8 cellular contexts compared by ENCODE assay signal in genomic region chr10:50417906-50418697, GRCh38.
DNase-seq lines count a peak whose midpoint lies in the region; ATAC-seq and TF ChIP-seq lines count a peak whose summit lies in the region.

No MANE protein-coding gene starts in this region.

- H3K4me1 ChIP-seq in A673 (ENCODE audit: insufficient read depth, low read length, poor library complexity, severe bottlenecking) (peaks cover 3% of the 10 kb centered on the region), PC-3 (ENCODE audit: insufficient read depth, low read length) (peaks cover 34% of the 10 kb centered on the region), vagina (peaks cover 70% of the 10 kb centered on the region)

- no peaks in the 10 kb centered on the region for H3K36me3 ChIP-seq in A673 (ENCODE audit: insufficient read depth, low read length, poor library complexity, severe bottlenecking)
- H3K36me3 ChIP-seq in PC-3 (ENCODE audit: low read depth, low read length): no peaks in the 10 kb centered on the region
- H3K36me3 ChIP-seq in vagina: no peaks in the 10 kb centered on the region

- no peaks in the 10 kb centered on the region for H3K27me3 Mint-ChIP-seq in osteocyte (ENCODE audit: unreplicated experiment)

- H3K9me3 ChIP-seq in A673 (ENCODE audit: low read depth, low read length, poor library complexity, severe bottlenecking) (no peaks in the 10 kb centered on the region), PC-3 (ENCODE audit: low read length) (no peaks in the 10 kb centered on the region), vagina (no peaks in the 10 kb centered on the region)

- H3K79me2 ChIP-seq in PC-3 (ENCODE audit: low read length): no peaks in the 10 kb centered on the region

- H3F3A ChIP-seq in PC-3 (ENCODE audit: low read length, unreplicated experiment): no peaks in the 10 kb centered on the region

- peaks cover 21% of the 10 kb centered on the region for H3K4me1 Mint-ChIP-seq in osteocyte (ENCODE audit: unreplicated experiment)

- DNase-seq in A673 (ENCODE audit: low spot score): peak; percentile 85
- DNase-seq in PC-3: peak; percentile 65
- peak; percentile 54 to 67 for DNase-seq in activated naive CD4-positive, alpha-beta T cell treated with anti-CD3 and anti-CD28 coated beads, Interleukin-2, amount 50 U/mL, for 72 hours (ENCODE audit: low spot score in 2 of 2)
- peak; percentile 86 for DNase-seq in Right ventricle myocardium superior
- peak; percentile 87 for DNase-seq in osteocyte (ENCODE audit: extremely low spot score, unreplicated experiment)
- no peak for DNase-seq in vagina (ENCODE audit: extremely low spot score in 2 of 2)

- 0 out of 2 replicates have a peak, but pooled peaks have one; percentile 9 for TF ChIP-seq CTCF in A673 (conservative IDR thresholded peaks at IDR 0.05; ENCODE audit: low read depth, low read length)
- no peak for TF ChIP-seq CTCF in PC-3 (conservative IDR thresholded peaks at IDR 0.05; ENCODE audit: low read depth, low read length)
- peak; percentile 3 for TF ChIP-seq CTCF in osteocyte (IDR thresholded peaks at IDR 0.05)
- TF ChIP-seq CTCF in vagina (IDR thresholded peaks at IDR 0.05): no peak

- no peaks in the 10 kb centered on the region for H3K36me3 Mint-ChIP-seq in activated naive CD4-positive, alpha-beta T cell treated with anti-CD3 and anti-CD28 coated beads, Interleukin-2, amount 50 U/mL, for 72 hours
- no peaks in the 10 kb centered on the region for H3K36me3 Mint-ChIP-seq in osteocyte (ENCODE audit: unreplicated experiment)

- H3K9me3 Mint-ChIP-seq in activated naive CD4-positive, alpha-beta T cell treated with anti-CD3 and anti-CD28 coated beads, Interleukin-2, amount 50 U/mL, for 72 hours: no peaks in the 10 kb centered on the region
- no peaks in the 10 kb centered on the region for H3K9me3 Mint-ChIP-seq in osteocyte (ENCODE audit: unreplicated experiment)

- no peaks in the 10 kb centered on the region for H4K20me1 ChIP-seq in PC-3 (ENCODE audit: low read length)

- intact Hi-C loops in A673 (cut with micrococcal nuclease; ENCODE audit: unreplicated experiment) (loop anchor here (5.0 kb wide), 1 partner anchor 204 kb away; the partner anchor contains the start of gene SGMS1), PC-3 (cut with micrococcal nuclease) (no loop called here), Right ventricle myocardium superior (cut with DNase I) (no loop called here), vagina (cut with DNase I) (loop anchor here (10.0 kb wide), 1 partner anchor 207 kb away; the partner anchor contains the start of gene SGMS1)

- H3K27ac ChIP-seq in A673 (ENCODE audit: low read depth, low read length, poor library complexity, severe bottlenecking): peak overlapping the region; percentile 39
- no peak overlapping the region for H3K27ac ChIP-seq in PC-3 (ENCODE audit: low read length)
- H3K27ac ChIP-seq in vagina: peak overlapping the region; percentile 83

- POLR2A ChIA-PET in A673 (lab: Charles Lee; ENCODE audit: low non-redundant PET): interaction anchor here (0.5 kb wide), 1 partner anchor 100 kb away, joined by 3 read pairs; no protein-coding TSS in a partner anchor
- POLR2A ChIA-PET in PC-3 (lab: Charles Lee; ENCODE audit: unreplicated experiment): no interaction called here

- ATAC-seq in HG02973 (IDR thresholded peaks at IDR 0.05; ENCODE audit: unreplicated experiment) (peak; percentile 76), PC-3 (peak; percentile 15; the same call in 1 of the 2 replicates), Right ventricle myocardium superior (ENCODE audit: poor library complexity) (peak; percentile 87)
- ATAC-seq in activated naive CD4-positive, alpha-beta T cell treated with anti-CD3 and anti-CD28 coated beads, Interleukin-2, amount 50 U/mL, for 72 hours: peak; percentile 96 to 98

- no peak overlapping the region for H2AFZ ChIP-seq in PC-3 (ENCODE audit: low read length)

- peak overlapping the region in 1 of 2 donors; percentile 46 for H3K27ac Mint-ChIP-seq in activated naive CD4-positive, alpha-beta T cell treated with anti-CD3 and anti-CD28 coated beads, Interleukin-2, amount 50 U/mL, for 72 hours
- peak overlapping the region; percentile 82 for H3K27ac Mint-ChIP-seq in osteocyte (ENCODE audit: unreplicated experiment)

- H3K27me3 ChIP-seq in A673 (replicated peaks; ENCODE audit: insufficient read depth, low read depth, low read length, poor library complexity) (no peaks in the 10 kb centered on the region), PC-3 (ENCODE audit: low read length) (no peaks in the 10 kb centered on the region), vagina (no peaks in the 10 kb centered on the region)

- H3K4me3 ChIP-seq in A673 (ENCODE audit: low read depth, low read length, poor library complexity, severe bottlenecking): peak overlapping the region; percentile 71
- no peak overlapping the region for H3K4me3 ChIP-seq in PC-3 (ENCODE audit: low read length)
- peak overlapping the region; percentile 82 to 84 for H3K4me3 ChIP-seq in vagina

- CTCF ChIA-PET in A673 (lab: Charles Lee) (interaction anchor here (0.8 kb wide), 1 partner anchor 207 kb away, joined by 5 read pairs; no protein-coding TSS in a partner anchor), PC-3 (lab: Charles Lee) (no interaction called here)

- peak overlapping the region; percentile 87 for H3K4me3 Mint-ChIP-seq in osteocyte (ENCODE audit: unreplicated experiment)

- H3K9me2 ChIP-seq in PC-3 (replicated peaks; ENCODE audit: low read length): no peaks in the 10 kb centered on the region

- BruUV-seq in A673 (replicated peaks; lab: Mats Ljungman, UMichigan) (no TSS peak), PC-3 (replicated peaks; lab: Mats Ljungman, UMichigan) (no TSS peak)

- no peak overlapping the region for H3K9ac ChIP-seq in PC-3 (ENCODE audit: low read length)

- H3K4me2 ChIP-seq in PC-3 (ENCODE audit: low read length): no peak overlapping the region

- peak; percentile 87 for TF ChIP-seq POLR2A in GM18526 (IDR thresholded peaks at IDR 0.05; ENCODE audit: extremely low read depth, insufficient read length)
- TF ChIP-seq POLR2A in vagina (IDR thresholded peaks at IDR 0.05): no peak

Comparison
In these comparisons a context has a peak if more than half of its experiments do, and no peak if none do; other contexts are left out.
1. DNase-seq: peak in A673 (single experiment), PC-3 (single experiment), activated naive CD4-positive, alpha-beta T cell treated with anti-CD3 and anti-CD28 coated beads, Interleukin-2, amount 50 U/mL, for 72 hours (2 of 2), Right ventricle myocardium superior (single experiment) and osteocyte (single experiment); none in vagina (0 of 2).
2. CTCF ChIP-seq: peak in A673 (single experiment) and osteocyte (single experiment); none in PC-3 (single experiment) and vagina (0 of 3).
3. ATAC-seq: peak in every context shown above with its lines; median percentile 97 in activated naive CD4-positive, alpha-beta T cell treated with anti-CD3 and anti-CD28 coated beads, Interleukin-2, amount 50 U/mL, for 72 hours; 87 in Right ventricle myocardium superior; 76 in HG02973; 15 in PC-3.
4. intact Hi-C loops: an anchor here in A673 (5.0 kb wide) and vagina (10.0 kb wide); none called in PC-3 and Right ventricle myocardium superior.